Comparison of ENCODE assay signal across 17 cellular contexts in genomic region chr10:101774589-101775272, GRCh38. TPM values are rescaled to one million over a fixed set of nuclear protein-coding genes. Genes with fewer than 3 reads are reported as not detected.
DNase-seq lines count a peak whose midpoint lies in the region; ATAC-seq lines count a peak whose summit lies in the region.
"Had no signal": no experiment of that assay in that cellular context is flagged by ENCODE, and none has a peak within 500 bp of the region (broad histone marks: within the 10 kb centered on the region; RNA-seq: fewer than 3 reads in every experiment).

No MANE protein-coding gene starts in this region.

- no peak overlapping the region for H3K27ac ChIP-seq in mesendoderm (ENCODE audit: low read depth, low read length)
- H3K27ac ChIP-seq: dorsolateral prefrontal cortex had no signal

- H3K4me3 Mint-ChIP-seq in activated naive CD8-positive, alpha-beta T cell = peak overlapping the region; percentile 51
- no peak overlapping the region for H3K4me3 Mint-ChIP-seq in activated naive CD8-positive, alpha-beta T cell treated with anti-CD3 and anti-CD28 coated beads for 36 hours
- H3K4me3 Mint-ChIP-seq in activated T-cell treated with anti-CD3 and anti-CD28 coated beads, Interleukin-2, amount 50 U/mL, for 72 hours = peak overlapping the region; percentile 58 to 62
- H3K4me3 Mint-ChIP-seq in stimulated activated naive CD8-positive, alpha-beta T cell treated with anti-CD3 and anti-CD28 coated beads, Interleukin-15, amount 100 ng/mL, for 72 hours = peak overlapping the region; percentile 34 to 59

- H3K4me2 ChIP-seq in mesendoderm (ENCODE audit: low read length) = peak overlapping the region; percentile 41

- H4K8ac ChIP-seq in mesendoderm (ENCODE audit: low read depth, low read length) = no peak overlapping the region

- no peak overlapping the region for H2BK15ac ChIP-seq in mesendoderm (replicated peaks; ENCODE audit: low read depth)

- no CpG with 5 or more reads among the region's 32 CpGs for WGBS in mesendoderm (ENCODE audit: extremely low coverage, insufficient coverage, low lambda C conversion rate)

- H2BK5ac ChIP-seq in mesendoderm (ENCODE audit: low read length) = no peak overlapping the region

- no peaks in the 10 kb centered on the region for H3K36me3 ChIP-seq in mesendoderm (ENCODE audit: control insufficient read depth, insufficient read depth, low read length)

- H3K4me1 Mint-ChIP-seq in activated naive CD8-positive, alpha-beta T cell (ENCODE audit: low read depth) = peaks cover 27% of the 10 kb centered on the region
- H3K4me1 Mint-ChIP-seq in activated naive CD8-positive, alpha-beta T cell treated with anti-CD3 and anti-CD28 coated beads for 36 hours = peaks cover 21% of the 10 kb centered on the region
- peaks cover 25% of the 10 kb centered on the region for H3K4me1 Mint-ChIP-seq in activated T-cell treated with anti-CD3 and anti-CD28 coated beads, Interleukin-2, amount 50 U/mL, for 72 hours (ENCODE audit: low read depth)
- peaks cover 40% of the 10 kb centered on the region for H3K4me1 Mint-ChIP-seq in stimulated activated naive CD8-positive, alpha-beta T cell treated with anti-CD3 and anti-CD28 coated beads, Interleukin-15, amount 100 ng/mL, for 72 hours

- H3K4me1 ChIP-seq in mesendoderm (ENCODE audit: control insufficient read depth, low read depth, low read length) = peaks cover 23% of the 10 kb centered on the region

- H3K9me3 Mint-ChIP-seq in activated naive CD8-positive, alpha-beta T cell (ENCODE audit: low read depth) = no peaks in the 10 kb centered on the region
- H3K9me3 Mint-ChIP-seq in activated naive CD8-positive, alpha-beta T cell treated with anti-CD3 and anti-CD28 coated beads for 36 hours = no peaks in the 10 kb centered on the region
- no peaks in the 10 kb centered on the region for H3K9me3 Mint-ChIP-seq in activated T-cell treated with anti-CD3 and anti-CD28 coated beads, Interleukin-2, amount 50 U/mL, for 72 hours
- no peaks in the 10 kb centered on the region for H3K9me3 Mint-ChIP-seq in stimulated activated naive CD8-positive, alpha-beta T cell treated with anti-CD3 and anti-CD28 coated beads, Interleukin-15, amount 100 ng/mL, for 72 hours

- H2AK5ac ChIP-seq in mesendoderm (ENCODE audit: low read length) = no peak overlapping the region

- peak overlapping the region; percentile 5 for H2BK120ac ChIP-seq in mesendoderm (ENCODE audit: low read depth, low read length)

- H4K5ac ChIP-seq in mesendoderm (ENCODE audit: low read length) = no peak overlapping the region

- no peak overlapping the region for H3K4ac ChIP-seq in mesendoderm (ENCODE audit: low read depth, low read length)

- H3K27ac Mint-ChIP-seq in activated naive CD8-positive, alpha-beta T cell = no peak overlapping the region
- H3K27ac Mint-ChIP-seq in activated naive CD8-positive, alpha-beta T cell treated with anti-CD3 and anti-CD28 coated beads for 36 hours = no peak overlapping the region
- H3K27ac Mint-ChIP-seq in activated T-cell treated with anti-CD3 and anti-CD28 coated beads, Interleukin-2, amount 50 U/mL, for 72 hours = no peak overlapping the region
- H3K27ac Mint-ChIP-seq in stimulated activated naive CD8-positive, alpha-beta T cell treated with anti-CD3 and anti-CD28 coated beads, Interleukin-15, amount 100 ng/mL, for 72 hours = no peak overlapping the region

- ATAC-seq in activated T-cell treated with anti-CD3 and anti-CD28 coated beads, Interleukin-2, amount 50 U/mL, for 72 hours (replicated peaks in 1 of 2) = peak in 1 of 2 donors; percentile 14
- no peak for ATAC-seq in stimulated activated naive CD8-positive, alpha-beta T cell treated with anti-CD3 and anti-CD28 coated beads, Interleukin-15, amount 100 ng/mL, for 72 hours
- ATAC-seq in GM21423 (IDR thresholded peaks at IDR 0.05; ENCODE audit: unreplicated experiment) = no peak

- peak overlapping the region; percentile 57 for H3K18ac ChIP-seq in mesendoderm (ENCODE audit: low read length)

- peaks cover 17% of the 10 kb centered on the region for H3K27me3 ChIP-seq in mesendoderm (ENCODE audit: insufficient read depth, low read length, poor library complexity)

- no peak overlapping the region for H3K23ac ChIP-seq in mesendoderm (ENCODE audit: low read length)

- no peak for DNase-seq in activated naive CD8-positive, alpha-beta T cell treated with anti-CD3 and anti-CD28 coated beads for 36 hours
- no peak for DNase-seq in activated T-cell treated with anti-CD3 and anti-CD28 coated beads, Interleukin-2, amount 50 U/mL, for 72 hours
- DNase-seq in mesendoderm = peak; percentile 53
- DNase-seq in stimulated activated naive CD8-positive, alpha-beta T cell treated with anti-CD3 and anti-CD28 coated beads, Interleukin-15, amount 100 ng/mL, for 72 hours = peak in 1 of 2 donors; percentile 14
- no peak for DNase-seq in NCI-H146 (lab: John Stamatoyannopoulos, UW)
- DNase-seq in RPMI8226 = no peak
- DNase-seq: amniotic stem cell, DMS79 treated with DMSO at 0.1 percent for 48 hours, foreskin melanocyte, NCI-H1092, NCI-H510A treated with DMSO at 0.1 percent for 48 hours, T1000 had no signal

- peaks cover 36% of the 10 kb centered on the region for H3K27me3 Mint-ChIP-seq in activated naive CD8-positive, alpha-beta T cell
- peaks cover 74% of the 10 kb centered on the region for H3K27me3 Mint-ChIP-seq in activated naive CD8-positive, alpha-beta T cell treated with anti-CD3 and anti-CD28 coated beads for 36 hours
- peaks cover 68% of the 10 kb centered on the region for H3K27me3 Mint-ChIP-seq in activated T-cell treated with anti-CD3 and anti-CD28 coated beads, Interleukin-2, amount 50 U/mL, for 72 hours (ENCODE audit: low read depth)
- H3K27me3 Mint-ChIP-seq in stimulated activated naive CD8-positive, alpha-beta T cell treated with anti-CD3 and anti-CD28 coated beads, Interleukin-15, amount 100 ng/mL, for 72 hours = peaks cover 93% of the 10 kb centered on the region

- peak overlapping the region; percentile 19 for H3K4me3 ChIP-seq in mesendoderm (ENCODE audit: low read length)

- H3K9ac ChIP-seq in mesendoderm (ENCODE audit: low read length) = peak overlapping the region; percentile 57

- no peaks in the 10 kb centered on the region for H3K79me1 ChIP-seq in mesendoderm (ENCODE audit: low read length)

- H3K79me2 ChIP-seq in mesendoderm (ENCODE audit: control insufficient read depth, insufficient read depth, low read length) = no peaks in the 10 kb centered on the region

- H3K36me3 Mint-ChIP-seq in activated naive CD8-positive, alpha-beta T cell = peaks cover 10% of the 10 kb centered on the region
- peaks cover 20% of the 10 kb centered on the region for H3K36me3 Mint-ChIP-seq in activated naive CD8-positive, alpha-beta T cell treated with anti-CD3 and anti-CD28 coated beads for 36 hours
- H3K36me3 Mint-ChIP-seq in activated T-cell treated with anti-CD3 and anti-CD28 coated beads, Interleukin-2, amount 50 U/mL, for 72 hours (ENCODE audit: insufficient read depth in 2 of 2) = peaks cover 4 to 6% of the 10 kb centered on the region in 2 donors

- peak overlapping the region; percentile 91 for H3K56ac ChIP-seq in mesendoderm (ENCODE audit: low read length)

RNA-seq across cellular contexts. Expression of gene FGF8, which starts 1.2 kb away (rescaled TPM):
- total RNA-seq in activated naive CD8-positive, alpha-beta T cell treated with anti-CD3 and anti-CD28 coated beads for 36 hours = not detected
- total RNA-seq in activated T-cell treated with anti-CD3 and anti-CD28 coated beads, Interleukin-2, amount 50 U/mL, for 72 hours = under 1 TPM; 0.43 to 0.49 TPM
- polyA plus RNA-seq in mesendoderm (2013, experiment 1 of 2) = 64.2 TPM
- 64.2 TPM for polyA plus RNA-seq in mesendoderm (2013, experiment 2 of 2)
- total RNA-seq: HT1080 had no signal
- polyA plus RNA-seq: AG04450 had no signal

RNA-seq across cellular contexts. Expression of gene NPM3, which starts 8.5 kb away (rescaled TPM):
- 100 to 1,000 TPM; 255 to 260 TPM for total RNA-seq in activated naive CD8-positive, alpha-beta T cell treated with anti-CD3 and anti-CD28 coated beads for 36 hours
- total RNA-seq in activated T-cell treated with anti-CD3 and anti-CD28 coated beads, Interleukin-2, amount 50 U/mL, for 72 hours = 100 to 1,000 TPM in 1 of 2 donors, 10 to 100 TPM in 1; 94.5 to 113 TPM
- polyA plus RNA-seq in mesendoderm (2013, experiment 1 of 2) = 217 TPM
- 215 TPM for polyA plus RNA-seq in mesendoderm (2013, experiment 2 of 2)

RNA-seq across cellular contexts. Expression of gene OGA, which starts 43.5 kb away (rescaled TPM):
- 100 to 1,000 TPM in 1 of 2 experiments, 10 to 100 TPM in 1; 92.2 to 100 TPM for total RNA-seq in activated naive CD8-positive, alpha-beta T cell treated with anti-CD3 and anti-CD28 coated beads for 36 hours
- total RNA-seq in activated T-cell treated with anti-CD3 and anti-CD28 coated beads, Interleukin-2, amount 50 U/mL, for 72 hours = 100 to 1,000 TPM; 165 to 170 TPM
- polyA plus RNA-seq in mesendoderm (2013, experiment 1 of 2) = 53.2 TPM
- 52.9 TPM for polyA plus RNA-seq in mesendoderm (2013, experiment 2 of 2)
